9 cellular contexts compared by ENCODE assay signal in genomic region chr15:40440300-40441011, GRCh38. TPM values are rescaled to one million over a fixed set of nuclear protein-coding genes. Genes with fewer than 3 reads are reported as not detected.
A peak's percentile ranks its signal among the peaks of the same experiment; 100 is the strongest.
DNase-seq lines count a peak whose midpoint lies in the region; ATAC-seq, FAIRE-seq and TF ChIP-seq lines count a peak whose summit lies in the region.
"Had no signal": no experiment of that assay in that cellular context is flagged by ENCODE, and none has a peak within 500 bp of the region (broad histone marks: within the 10 kb centered on the region; RNA-seq: fewer than 3 reads in every experiment).

Gene BAHD1 (plus strand): TSS chr15:40440953. CDS start chr15:40458465, 17,512 bp downstream.

- TF ChIP-seq CTCF in AG09319 (IDR thresholded peaks at IDR 0.05; ENCODE audit: low read depth, low read length) (no peak; the same call in none of the 2 replicates), keratinocyte (optimal IDR thresholded peaks at IDR 0.05 in 1 of 3, IDR thresholded peaks at IDR 0.05 in 1 of 3, conservative IDR thresholded peaks at IDR 0.05 in 1 of 3; ENCODE audit: extremely low read depth in 1 of 3, insufficient read depth in 2 of 3, low read length in 3 of 3) (peak in 1 of 3 experiments; percentile 6)

- ATAC-seq in GM19025 (IDR thresholded peaks at IDR 0.05; ENCODE audit: low read depth, unreplicated experiment), result peak; percentile 92
- ATAC-seq in HG03342 (IDR thresholded peaks at IDR 0.05; ENCODE audit: unreplicated experiment), result peak; percentile 87

- no peaks in the 10 kb centered on the region for H3K9me1 ChIP-seq in keratinocyte (ENCODE audit: control insufficient read depth, extremely low read depth, insufficient read depth, low read length)

- no peaks in the 10 kb centered on the region for H3K36me3 ChIP-seq in keratinocyte (ENCODE audit: control insufficient read depth in 2 of 2, extremely low read depth in 1 of 2, insufficient read depth in 2 of 2, low read length in 2 of 2)

- peak within 1 kb of the TSS; percentile 90 for H3K4me2 ChIP-seq in keratinocyte (ENCODE audit: control insufficient read depth, extremely low read depth, insufficient read depth, low read depth, low read length)

- peak within 1 kb of the TSS; percentile 75 to 77 (median 75) for H3K4me3 ChIP-seq in keratinocyte (ENCODE audit: control insufficient read depth in 2 of 3, extremely low read depth in 1 of 3, insufficient read depth in 2 of 3, low read depth in 1 of 3, low read length in 3 of 3)

- no peaks in the 10 kb centered on the region for H3K9me3 ChIP-seq in keratinocyte (ENCODE audit: control insufficient read depth, low read depth, low read length)

- peak; percentile 85 for DNase-seq in AG09319 (ENCODE audit: extremely low read depth, low read depth)
- DNase-seq in NCI-H446 (lab: John Stamatoyannopoulos, UW), result peak; percentile 68 to 93
- DNase-seq in activated CD4-positive, CD25-positive, alpha-beta regulatory T cell treated with anti-CD3 and anti-CD28 coated beads, Interleukin-2, amount 50 U/mL, for 16 hours (ENCODE audit: low read depth, low spot score), result peak; percentile 85
- DNase-seq in cerebellar cortex (ENCODE audit: low spot score), result peak; percentile 95
- peak; percentile 69 for DNase-seq in keratinocyte (ENCODE audit: low read depth, low spot score)
- DNase-seq in stimulated activated CD4-positive, alpha-beta T cell treated with anti-CD3 and anti-CD28 coated beads, Interleukin-15, amount 100 ng/mL, for 1 hour (ENCODE audit: low read depth in 1 of 2, low spot score in 1 of 2), result peak; percentile 90 to 93

- H3K79me2 ChIP-seq in keratinocyte (ENCODE audit: control insufficient read depth, insufficient read depth, low read length), result peaks cover 19% of the 10 kb centered on the region

- H3K27me3 ChIP-seq in keratinocyte (ENCODE audit: control insufficient read depth, extremely low read depth, insufficient read depth, low read length), result peaks cover 35% of the 10 kb centered on the region

- H3K4me1 ChIP-seq in keratinocyte (ENCODE audit: control insufficient read depth, extremely low read depth, insufficient read depth, low read length), result peaks cover 30% of the 10 kb centered on the region

- no peak for FAIRE-seq in keratinocyte (lab: Jason Lieb, UNC)
- FAIRE-seq: endometrium had no signal

- H4K20me1 ChIP-seq in keratinocyte (ENCODE audit: control insufficient read depth, extremely low read depth, insufficient read depth, low read length), result peaks cover 3% of the 10 kb centered on the region

- dilution Hi-C loops in keratinocyte (cut with MboI; ENCODE audit: extremely low pct_ligation_motif_present, low sequenced_read_pairs), result no loop called here

- H3K9ac ChIP-seq in keratinocyte (ENCODE audit: control insufficient read depth, extremely low read depth, insufficient read depth, low read length), result peak within 1 kb of the TSS; percentile 61

- H2AFZ ChIP-seq in keratinocyte (ENCODE audit: control insufficient read depth, low read length), result peak within 1 kb of the TSS; percentile 78

- no peak within 1 kb of the TSS for H3K27ac ChIP-seq in keratinocyte (ENCODE audit: control insufficient read depth, insufficient read depth, low read length)

RNA-seq across cellular contexts. Expression of gene BAHD1, which starts in this region (rescaled TPM):
- 4.8 to 6.9 TPM (median 6.8 TPM) in 3 replicates for polyA plus RNA-seq in keratinocyte
- polyA plus RNA-seq in keratinocyte (2011; ENCODE audit: low read depth), result 2.1 TPM
- 4.7 and 7.3 TPM in 2 replicates for polyA plus RNA-seq in keratinocyte (2011; cell fraction: cytosol; rRNA removed)
- 19.0 and 21.5 TPM in 2 replicates for polyA plus RNA-seq in keratinocyte (2011; cell fraction: nucleus; rRNA removed)
- 11.5 and 11.9 TPM in 2 replicates for polyA plus RNA-seq in keratinocyte (2012; ENCODE audit: low replicate concordance)
- polyA minus RNA-seq in keratinocyte, result 7.7 to 18.9 TPM (median 7.7 TPM) in 3 replicates
- 10.4 TPM for polyA minus RNA-seq in keratinocyte (2011; cell fraction: cytosol; rRNA and poly(A)+ RNA removed)
- 12.7 and 13.2 TPM in 2 replicates for polyA minus RNA-seq in keratinocyte (2011; cell fraction: nucleus; rRNA and poly(A)+ RNA removed)
